Comparison of ENCODE assay signal across 1 cellular context in the genomic region with DNA sequence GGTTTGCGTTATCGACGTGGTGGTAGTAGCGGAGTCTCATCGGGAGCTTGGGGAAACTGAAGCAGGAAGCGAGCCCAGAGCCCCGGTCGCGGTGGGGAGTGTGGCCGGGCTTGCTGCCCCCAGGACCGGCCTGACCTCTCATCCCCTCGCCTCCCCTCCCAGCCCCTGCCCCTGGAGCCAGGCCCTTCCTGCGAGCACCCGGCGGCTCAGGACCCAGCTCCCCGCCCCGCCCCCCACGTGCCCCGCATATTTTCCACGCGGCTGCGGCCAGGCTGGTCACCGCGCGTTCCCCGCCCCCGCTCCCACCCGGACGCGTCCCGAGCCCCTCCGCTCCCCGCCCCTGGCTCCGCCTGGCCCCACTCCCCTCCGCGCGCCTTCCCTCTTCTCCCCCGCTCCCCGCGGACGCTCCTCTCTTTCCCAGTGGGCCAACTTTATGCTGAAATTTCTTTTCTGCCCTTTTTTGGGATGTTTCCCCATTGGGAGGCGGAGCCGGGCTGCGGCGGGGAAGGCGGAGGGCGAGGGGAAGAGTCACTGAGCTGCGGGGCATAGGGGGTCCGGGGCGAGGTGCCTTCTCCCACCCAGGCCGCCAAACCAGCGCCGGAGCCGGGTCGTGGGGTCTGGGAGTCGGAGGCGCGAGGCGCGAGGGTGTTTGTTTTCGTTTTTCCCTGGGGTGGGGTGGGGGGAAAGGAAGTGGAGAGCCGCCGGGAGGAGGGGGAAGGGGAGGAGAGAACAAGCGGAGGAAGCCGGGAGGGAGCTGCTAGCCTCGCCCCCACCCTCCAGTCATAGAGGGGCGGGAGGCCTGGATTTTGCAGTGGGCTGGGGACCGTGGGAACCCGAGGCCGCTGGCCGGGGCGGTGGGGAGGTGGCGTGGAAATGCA.
TF ChIP-seq lines count a peak whose summit lies in the region.

No MANE protein-coding gene starts in this region.

TF ChIP-seq in H1, 55 proteins besides CTCF, POLR2A, EP300 and RAD21:
- TF ChIP-seq EZH2 (IDR thresholded peaks at IDR 0.05; ENCODE audit: low read depth, low read length, severe bottlenecking) = no peak
- no peak for TF ChIP-seq SUZ12 (IDR thresholded peaks at IDR 0.05; ENCODE audit: low read length)
- TF ChIP-seq, protein P1, sequence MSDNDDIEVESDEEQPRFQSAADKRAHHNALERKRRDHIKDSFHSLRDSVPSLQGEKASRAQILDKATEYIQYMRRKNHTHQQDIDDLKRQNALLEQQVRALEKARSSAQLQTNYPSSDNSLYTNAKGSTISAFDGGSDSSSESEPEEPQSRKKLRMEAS (IDR thresholded peaks at IDR 0.05) = 0 out of 2 replicates have a peak, but pooled peaks have one; percentile 27
- TF ChIP-seq TBP (IDR thresholded peaks at IDR 0.05; ENCODE audit: low read depth, low read length) = no peak
- TF ChIP-seq POLR2AphosphoS5 (IDR thresholded peaks at IDR 0.05; ENCODE audit: low read depth, low read length) = no peak
- TF ChIP-seq GABPA (IDR thresholded peaks at IDR 0.05; ENCODE audit: borderline replicate concordance, insufficient read depth, low read length) = no peak
- TF ChIP-seq SP2 (IDR thresholded peaks at IDR 0.05; ENCODE audit: low read length) = no peak
- no peak for TF ChIP-seq TEAD4 (IDR thresholded peaks at IDR 0.05; ENCODE audit: low read depth, low read length)
- TF ChIP-seq NRF1 (IDR thresholded peaks at IDR 0.05; ENCODE audit: low read depth, low read length) = no peak
- peak; percentile 39 for TF ChIP-seq TAF7 (optimal IDR thresholded peaks at IDR 0.05; ENCODE audit: borderline replicate concordance, low read depth, low read length)
- TF ChIP-seq CEBPB (IDR thresholded peaks at IDR 0.05; ENCODE audit: low read depth, low read length) = no peak
- peak; percentile 74 for TF ChIP-seq SRF (IDR thresholded peaks at IDR 0.05; ENCODE audit: low read depth, low read length)
- TF ChIP-seq BRCA1 (IDR thresholded peaks at IDR 0.05; ENCODE audit: low read depth, low read length) = no peak
- TF ChIP-seq GTF2F1 (IDR thresholded peaks at IDR 0.05; ENCODE audit: borderline replicate concordance, low read depth, low read length) = no peak
- TF ChIP-seq BCL11A (IDR thresholded peaks at IDR 0.05; ENCODE audit: low read depth in 2 of 2, low read length in 2 of 2) = no peak
- TF ChIP-seq KDM5A (IDR thresholded peaks at IDR 0.05; ENCODE audit: low read length) = no peak
- no peak for TF ChIP-seq SIRT6 (IDR thresholded peaks at IDR 0.05; ENCODE audit: low read length)
- peak; percentile 48; the same call in 1 of the 2 replicates for TF ChIP-seq PHF8 (conservative IDR thresholded peaks at IDR 0.05; ENCODE audit: low read depth, low read length)
- TF ChIP-seq SIN3A (conservative IDR thresholded peaks at IDR 0.05 in 1 of 2, IDR thresholded peaks at IDR 0.05 in 1 of 2; ENCODE audit: low read depth in 1 of 2, low read length in 2 of 2) = 0 out of 4 replicates have a peak, but pooled peaks of 1 of the 2 experiments have one; percentile 45
- no peak for TF ChIP-seq RNF2 (IDR thresholded peaks at IDR 0.05; ENCODE audit: borderline replicate concordance, low read depth, low read length, missing control alignments, poor library complexity, severe bottlenecking)
- TF ChIP-seq HDAC2 (IDR thresholded peaks at IDR 0.05; ENCODE audit: borderline replicate concordance in 1 of 2, low read depth in 2 of 2, low read length in 2 of 2) = 0 out of 4 replicates have a peak, but pooled peaks of 1 of the 2 experiments have one; percentile 38
- TF ChIP-seq KDM4A (IDR thresholded peaks at IDR 0.05; ENCODE audit: low read depth, low read length, severe bottlenecking) = peak; percentile 68
- no peak for TF ChIP-seq POU5F1 (IDR thresholded peaks at IDR 0.05; ENCODE audit: low read depth, low read length)
- TF ChIP-seq RBBP5 (IDR thresholded peaks at IDR 0.05; ENCODE audit: borderline replicate concordance, low read depth, low read length) = no peak
- TF ChIP-seq YY1 (IDR thresholded peaks at IDR 0.05; ENCODE audit: low read depth, low read length) = no peak
- TF ChIP-seq TAF1 (IDR thresholded peaks at IDR 0.05; ENCODE audit: low read depth, low read length) = peak; percentile 17; the same call in 1 of the 2 replicates
- TF ChIP-seq ASH2L (IDR thresholded peaks at IDR 0.05; ENCODE audit: low read length) = peak; percentile 80
- no peak for TF ChIP-seq RFX5 (IDR thresholded peaks at IDR 0.05; ENCODE audit: borderline replicate concordance, low read depth, low read length)
- TF ChIP-seq ZNF274 (IDR thresholded peaks at IDR 0.05; ENCODE audit: borderline replicate concordance, extremely low read depth, low read length) = no peak
- TF ChIP-seq NANOG (IDR thresholded peaks at IDR 0.05; ENCODE audit: insufficient read depth, low read depth, low read length, poor library complexity, severe bottlenecking) = no peak
TF ChIP-seq in H1: peak in this region for 9.
